23 cellular contexts compared by ENCODE assay signal in genomic region chr3:72569754-72570440, GRCh38.
"Had no signal": no experiment of that assay in that cellular context is flagged by ENCODE, and none has a peak within 500 bp of the region (broad histone marks: within the 10 kb centered on the region; RNA-seq: fewer than 3 reads in every experiment).

No MANE protein-coding gene starts in this region.

- H3K36me3 ChIP-seq: MG63, SJCRH30 had no signal

- H3K27me3 ChIP-seq: MG63, SJCRH30 had no signal

- H3K4me3 ChIP-seq: MG63, SJCRH30, SK-N-MC had no signal

- FAIRE-seq: HTR-8/SVneo, RCC 7860 had no signal

- H3K9me3 ChIP-seq: MG63, SJCRH30 had no signal

- H3K27ac ChIP-seq: HL-60, SJCRH30, SK-N-MC had no signal

- DNase-seq: Karpas-422, KG1, MG63, NCI-H1092, NCI-H1105 treated with DMSO at 0.1 percent for 48 hours, NCI-H1417 treated with DMSO at 0.1 percent for 48 hours, NCI-H146, NCI-H1694 treated with DMSO at 0.1 percent for 48 hours, NCI-H1930, NCI-H2081, NCI-H2107, NCI-H2227 treated with DMSO at 0.1 percent for 48 hours, NCI-H524, NCI-H526 treated with DMSO at 0.1 percent for 48 hours, NCI-H748 treated with DMSO at 0.1 percent for 48 hours, Right ventricle myocardium superior, RPMI8226, SJCRH30, T-helper 1 cell had no signal
